In genomic region chr17:65008877-65009276, GRCh38 we compare ENCODE assay signal across 24 cellular contexts. TPM values are rescaled to one million over a fixed set of nuclear protein-coding genes. Genes with fewer than 3 reads are reported as not detected.
A peak's percentile ranks its signal among the peaks of the same experiment; 100 is the strongest.
DNase-seq lines count a peak whose midpoint lies in the region; ATAC-seq and TF ChIP-seq lines count a peak whose summit lies in the region.
"Had no signal": no experiment of that assay in that cellular context is flagged by ENCODE, and none has a peak within 500 bp of the region (broad histone marks: within the 10 kb centered on the region; RNA-seq: fewer than 3 reads in every experiment).

No MANE protein-coding gene starts in this region.

- peaks cover 10 to 53% of the 10 kb centered on the region in 2 donors for H3K4me1 ChIP-seq in left lung
- H3K4me1 ChIP-seq: SJCRH30 had no signal

- H3K27me3 Mint-ChIP-seq in activated B cell treated with CpG ODN at 0.5 μM for 24 hours, result no peaks in the 10 kb centered on the region
- H3K27me3 Mint-ChIP-seq in stimulated activated memory B cell treated with anti-CD40 and anti-IgM and Interleukin-4, amounts not matched to agents 10 μg/mL and 1 μg/mL and 100 μg/mL, for 72 hours, result no peaks in the 10 kb centered on the region
- no peaks in the 10 kb centered on the region for H3K27me3 Mint-ChIP-seq in activated T-helper 17 cell treated with anti-CD3 and anti-CD28 coated beads, Interleukin-2, amount 50 U/mL, for 72 hours
- H3K27me3 Mint-ChIP-seq: brain had no signal

- H3K9me3 ChIP-seq in left lung, result no peaks in the 10 kb centered on the region
- H3K9me3 ChIP-seq: Peyer's patch, SJCRH30, suprapubic skin, vagina had no signal

- no peak overlapping the region for H3K4me3 Mint-ChIP-seq in activated B cell treated with CpG ODN at 0.5 μM for 24 hours
- no peak overlapping the region for H3K4me3 Mint-ChIP-seq in stimulated activated memory B cell treated with anti-CD40 and anti-IgM and Interleukin-4, amounts not matched to agents 10 μg/mL and 1 μg/mL and 100 μg/mL, for 72 hours
- no peak overlapping the region for H3K4me3 Mint-ChIP-seq in activated T-helper 17 cell treated with anti-CD3 and anti-CD28 coated beads, Interleukin-2, amount 50 U/mL, for 72 hours
- H3K4me3 Mint-ChIP-seq: brain; nephron progenitor cell; T-helper 1 cell treated with Interleukin-12 subunit alpha and Interleukin-12 subunit beta and Interleukin-4 antibody, amounts not matched to agents 30 μg/mL and 1 μg/mL, for 36 hours had no signal

- peak overlapping the region; percentile 3 for H3K27ac Mint-ChIP-seq in activated B cell treated with CpG ODN at 0.5 μM for 24 hours
- peak overlapping the region; percentile 25 for H3K27ac Mint-ChIP-seq in stimulated activated memory B cell treated with anti-CD40 and anti-IgM and Interleukin-4, amounts not matched to agents 10 μg/mL and 1 μg/mL and 100 μg/mL, for 72 hours
- no peak overlapping the region for H3K27ac Mint-ChIP-seq in activated T-helper 17 cell treated with anti-CD3 and anti-CD28 coated beads, Interleukin-2, amount 50 U/mL, for 72 hours
- H3K27ac Mint-ChIP-seq: T-helper 1 cell treated with Interleukin-12 subunit alpha and Interleukin-12 subunit beta and Interleukin-4 antibody, amounts not matched to agents 30 μg/mL and 1 μg/mL, for 36 hours had no signal

- H3K36me3 ChIP-seq in left lung, result peaks cover 0 to 18% of the 10 kb centered on the region in 2 donors
- H3K36me3 ChIP-seq: suprapubic skin had no signal

- H3K4me3 ChIP-seq in left lung, result no peak overlapping the region
- H3K4me3 ChIP-seq: Peyer's patch, SJCRH30, suprapubic skin, vagina had no signal

- H3K9me3 Mint-ChIP-seq in activated B cell treated with CpG ODN at 0.5 μM for 24 hours, result no peaks in the 10 kb centered on the region
- peaks cover 3% of the 10 kb centered on the region for H3K9me3 Mint-ChIP-seq in stimulated activated memory B cell treated with anti-CD40 and anti-IgM and Interleukin-4, amounts not matched to agents 10 μg/mL and 1 μg/mL and 100 μg/mL, for 72 hours
- H3K9me3 Mint-ChIP-seq in activated T-helper 17 cell treated with anti-CD3 and anti-CD28 coated beads, Interleukin-2, amount 50 U/mL, for 72 hours, result no peaks in the 10 kb centered on the region
- H3K9me3 Mint-ChIP-seq: brain; nephron progenitor cell; T-helper 1 cell treated with Interleukin-12 subunit alpha and Interleukin-12 subunit beta and Interleukin-4 antibody, amounts not matched to agents 30 μg/mL and 1 μg/mL, for 36 hours had no signal

- POLR2A ChIA-PET in activated B cell treated with CpG ODN at 0.5 μM for 24 hours (lab: Charles Lee), result interaction anchor here (0.6 to 1.8 kb wide), 6 partner anchors 11 to 92 kb away, joined by 3 to 6 read pairs (median 4); no protein-coding TSS in a partner anchor

- peaks cover 81% of the 10 kb centered on the region for H3K4me1 Mint-ChIP-seq in activated B cell treated with CpG ODN at 0.5 μM for 24 hours
- H3K4me1 Mint-ChIP-seq in stimulated activated memory B cell treated with anti-CD40 and anti-IgM and Interleukin-4, amounts not matched to agents 10 μg/mL and 1 μg/mL and 100 μg/mL, for 72 hours, result peaks cover 67% of the 10 kb centered on the region
- peaks cover 34% of the 10 kb centered on the region for H3K4me1 Mint-ChIP-seq in activated T-helper 17 cell treated with anti-CD3 and anti-CD28 coated beads, Interleukin-2, amount 50 U/mL, for 72 hours
- H3K4me1 Mint-ChIP-seq: nephron progenitor cell had no signal

- peaks cover 42% of the 10 kb centered on the region for H3K36me3 Mint-ChIP-seq in activated B cell treated with CpG ODN at 0.5 μM for 24 hours (ENCODE audit: low read depth)
- H3K36me3 Mint-ChIP-seq in stimulated activated memory B cell treated with anti-CD40 and anti-IgM and Interleukin-4, amounts not matched to agents 10 μg/mL and 1 μg/mL and 100 μg/mL, for 72 hours, result peaks cover 53% of the 10 kb centered on the region
- peaks cover 52% of the 10 kb centered on the region for H3K36me3 Mint-ChIP-seq in activated T-helper 17 cell treated with anti-CD3 and anti-CD28 coated beads, Interleukin-2, amount 50 U/mL, for 72 hours (ENCODE audit: low read depth)

- CTCF ChIA-PET in activated B cell treated with CpG ODN at 0.5 μM for 24 hours (lab: Charles Lee), result no interaction called here

- intact Hi-C loops in activated B cell treated with CpG ODN at 0.5 μM for 24 hours (cut with micrococcal nuclease), result loop anchor here (2.0 kb wide), 1 partner anchor 14 kb away; no protein-coding TSS in a partner anchor
- intact Hi-C loops in left lung (cut with DNase I), result no loop called here

- no peak for ATAC-seq in activated B cell treated with CpG ODN at 0.5 μM for 24 hours (ENCODE audit: low read depth)
- ATAC-seq in left lung, result peak; percentile 57
- ATAC-seq in stimulated activated memory B cell treated with anti-CD40 and anti-IgM and Interleukin-4, amounts not matched to agents 10 μg/mL and 1 μg/mL and 100 μg/mL, for 72 hours, result no peak
- no peak for ATAC-seq in activated T-helper 17 cell treated with anti-CD3 and anti-CD28 coated beads, Interleukin-2, amount 50 U/mL, for 72 hours (replicated peaks)
- ATAC-seq: esophagus mucosa had no signal

- DNase-seq in MV-4-11 (lab: John Stamatoyannopoulos, UW) (peak; percentile 38), activated B cell treated with CpG ODN at 0.5 μM for 24 hours (no peak), left lung (no peak), NCI-H187 (lab: John Stamatoyannopoulos, UW) (no peak), DMS79 (lab: John Stamatoyannopoulos, UW) (no peak)
- DNase-seq: activated CD4-positive, alpha-beta T cell treated with anti-CD3 and anti-CD28 coated beads, Interleukin-2, amount 50 U/mL, for 48 hours; activated gamma-delta T cell; effector CD8-positive, alpha-beta T cell; kidney glomerular epithelial cell; mesendoderm; NCI-H1105; NCI-H2081 treated with DMSO at 0.1 percent for 48 hours; NCI-H446 treated with DMSO at 0.1 percent for 48 hours; nephron progenitor cell; Peyer's patch; SJCRH30; WERI-Rb-1 had no signal

- peak overlapping the region in 1 of 2 donors; percentile 9 for H3K27ac ChIP-seq in left lung
- H3K27ac ChIP-seq: Peyer's patch, SJCRH30, suprapubic skin, vagina, WERI-Rb-1 had no signal

- TF ChIP-seq CTCF in activated B cell treated with CpG ODN at 0.5 μM for 24 hours (IDR thresholded peaks at IDR 0.05), result no peak
- no peak for TF ChIP-seq CTCF in left lung (IDR thresholded peaks at IDR 0.05)

- H3K27me3 ChIP-seq in left lung, result no peaks in the 10 kb centered on the region
- H3K27me3 ChIP-seq: Peyer's patch, SJCRH30, suprapubic skin, vagina had no signal

RNA-seq across cellular contexts. Expression of gene GNA13, which starts 47.7 kb away (rescaled TPM):
- 70.8 and 75.8 TPM in 2 replicates for total RNA-seq in activated B cell treated with CpG ODN at 0.5 μM for 24 hours
- total RNA-seq in left lung, result 10 to 100 TPM; 41.5 to 55.0 TPM
- total RNA-seq in activated T-helper 17 cell treated with anti-CD3 and anti-CD28 coated beads, Interleukin-2, amount 50 U/mL, for 72 hours, result 10 to 100 TPM; 63.9 to 65.1 TPM
